In genomic region chr20:47785900-47786762, GRCh38 we compare ENCODE assay signal across 8 cellular contexts. TPM values are rescaled to one million over a fixed set of nuclear protein-coding genes. Genes with fewer than 3 reads are reported as not detected.
A peak's percentile ranks its signal among the peaks of the same experiment; 100 is the strongest.
DNase-seq lines count a peak whose midpoint lies in the region; ATAC-seq and TF ChIP-seq lines count a peak whose summit lies in the region.

No MANE protein-coding gene starts in this region.

- H3K36me3 Mint-ChIP-seq in stimulated activated memory B cell treated with anti-CD40 and anti-IgM and Interleukin-4, amounts not matched to agents 10 μg/mL and 1 μg/mL and 100 μg/mL, for 72 hours: no peaks in the 10 kb centered on the region

- ATAC-seq in left lung (peak; percentile 80), HG03460 (IDR thresholded peaks at IDR 0.05; ENCODE audit: unreplicated experiment) (no peak)
- ATAC-seq in stimulated activated memory B cell treated with anti-CD40 and anti-IgM and Interleukin-4, amounts not matched to agents 10 μg/mL and 1 μg/mL and 100 μg/mL, for 72 hours: peak; percentile 74

- no peaks in the 10 kb centered on the region for H3K9me3 Mint-ChIP-seq in stimulated activated memory B cell treated with anti-CD40 and anti-IgM and Interleukin-4, amounts not matched to agents 10 μg/mL and 1 μg/mL and 100 μg/mL, for 72 hours

- peaks cover 62% of the 10 kb centered on the region for H3K27me3 Mint-ChIP-seq in stimulated activated memory B cell treated with anti-CD40 and anti-IgM and Interleukin-4, amounts not matched to agents 10 μg/mL and 1 μg/mL and 100 μg/mL, for 72 hours

- H3K9me3 ChIP-seq in SJSA1 (replicated peaks) (no peaks in the 10 kb centered on the region), left lung (no peaks in the 10 kb centered on the region)
- no peaks in the 10 kb centered on the region for H3K9me3 ChIP-seq in effector memory CD4-positive, alpha-beta T cell (ENCODE audit: control insufficient read depth, low read length)

- H3K4me3 Mint-ChIP-seq in stimulated activated memory B cell treated with anti-CD40 and anti-IgM and Interleukin-4, amounts not matched to agents 10 μg/mL and 1 μg/mL and 100 μg/mL, for 72 hours: peak overlapping the region; percentile 84

- peaks cover 16% of the 10 kb centered on the region for H3K4me1 ChIP-seq in SJSA1 (replicated peaks)
- peaks cover 16% of the 10 kb centered on the region for H3K4me1 ChIP-seq in effector memory CD4-positive, alpha-beta T cell (ENCODE audit: control insufficient read depth, insufficient read depth, low read length, poor library complexity, severe bottlenecking)
- H3K4me1 ChIP-seq in left lung: peaks cover 4 to 26% of the 10 kb centered on the region in 2 donors

- H3K4me3 ChIP-seq in SJSA1 (peak overlapping the region; percentile 29), left lung (peak overlapping the region; percentile 25 to 49)
- H3K4me3 ChIP-seq in effector memory CD4-positive, alpha-beta T cell (ENCODE audit: insufficient read depth, low read depth, low read length, poor library complexity, severe bottlenecking): peak overlapping the region; percentile 33

- peaks cover 23% of the 10 kb centered on the region for H3K4me1 Mint-ChIP-seq in stimulated activated memory B cell treated with anti-CD40 and anti-IgM and Interleukin-4, amounts not matched to agents 10 μg/mL and 1 μg/mL and 100 μg/mL, for 72 hours

- intact Hi-C loops in left lung (cut with DNase I): no loop called here

- H3K36me3 ChIP-seq in SJSA1: no peaks in the 10 kb centered on the region
- no peaks in the 10 kb centered on the region for H3K36me3 ChIP-seq in effector memory CD4-positive, alpha-beta T cell (ENCODE audit: control insufficient read depth, insufficient read depth, low read length)
- no peaks in the 10 kb centered on the region for H3K36me3 ChIP-seq in left lung

- peak; percentile 47 to 64 for TF ChIP-seq CTCF in left lung (IDR thresholded peaks at IDR 0.05)

- H3K27ac Mint-ChIP-seq in stimulated activated memory B cell treated with anti-CD40 and anti-IgM and Interleukin-4, amounts not matched to agents 10 μg/mL and 1 μg/mL and 100 μg/mL, for 72 hours: peak overlapping the region; percentile 63

- H3K27ac ChIP-seq in SJSA1: no peak overlapping the region
- H3K27ac ChIP-seq in effector memory CD4-positive, alpha-beta T cell (ENCODE audit: insufficient read depth, low read length, poor library complexity, severe bottlenecking): no peak overlapping the region
- peak overlapping the region; percentile 31 to 46 for H3K27ac ChIP-seq in left lung

- H3K27me3 ChIP-seq in SJSA1 (replicated peaks): peaks cover 38% of the 10 kb centered on the region
- H3K27me3 ChIP-seq in effector memory CD4-positive, alpha-beta T cell (replicated peaks; ENCODE audit: control insufficient read depth, insufficient read depth, low read length, poor library complexity, severe bottlenecking): peaks cover 19% of the 10 kb centered on the region
- peaks cover 6 to 75% of the 10 kb centered on the region in 2 donors for H3K27me3 ChIP-seq in left lung

- DNase-seq in D341Med (ENCODE audit: low spot score) (peak; percentile 59), HK-2 (ENCODE audit: unreplicated experiment) (peak; percentile 42), SJSA1 (ENCODE audit: low read depth in 1 of 2, low spot score in 2 of 2) (peak; percentile 68 to 70), left lung (peak in 1 of 2 donors; percentile 51), KG1 (lab: John Stamatoyannopoulos, UW) (no peak)
- no peak for DNase-seq in effector memory CD4-positive, alpha-beta T cell

RNA-seq across cellular contexts. Expression of gene SULF2, which starts 0.8 kb away (rescaled TPM):
- 0.09 and 2.2 TPM in 2 replicates for total RNA-seq in SJSA1 (2014; rRNA removed; shearing (Covaris generic))
- 10 to 100 TPM; 40.4 to 42.0 TPM for total RNA-seq in left lung

Comparison
In these comparisons a context has a peak if more than half of its experiments do, and no peak if none do; other contexts are left out.
1. DNase-seq: peak in D341Med (single experiment), HK-2 (single experiment) and SJSA1 (2 of 2); none in effector memory CD4-positive, alpha-beta T cell (0 of 3) and KG1 (single experiment).
2. H3K27ac ChIP-seq: peak in left lung (2 of 2); none in SJSA1 (single experiment) and effector memory CD4-positive, alpha-beta T cell (single experiment).
3. RNA of gene SULF2, which starts 0.8 kb away (total RNA-seq): 40.4 to 42.0 TPM in left lung; 0.09 to 2.2 TPM in SJSA1; every median in the first group is over 10 times any median in the second.
4. Peak in every context shown above with its lines, with median percentiles within 50 percentile points of each other: H3K4me3 ChIP-seq.